ENCODE assay signal across 34 cellular contexts in genomic region chr3:126973814-126974213, GRCh38.
"Had no signal": no experiment of that assay in that cellular context is flagged by ENCODE, and none has a peak within 500 bp of the region (broad histone marks: within the 10 kb centered on the region; RNA-seq: fewer than 3 reads in every experiment).

No MANE protein-coding gene starts in this region.

- H3K27me3 ChIP-seq: MG63 had no signal

- H3K4me3 ChIP-seq: MG63 had no signal

- H3K9ac ChIP-seq: KMS-11 had no signal

- DNase-seq: Karpas-422, Kasumi-1, MG63, MM.1S, MV-4-11, NCI-H1048, NCI-H1092, NCI-H1092 treated with DMSO at 0.1 percent for 48 hours, NCI-H1105, NCI-H1105 treated with DMSO at 0.1 percent for 48 hours, NCI-H1417, NCI-H1417 treated with DMSO at 0.1 percent for 48 hours, NCI-H1436, NCI-H1436 treated with DMSO at 0.1 percent for 48 hours, NCI-H146, NCI-H1694, NCI-H1694 treated with DMSO at 0.1 percent for 48 hours, NCI-H187, NCI-H187 treated with DMSO at 0.1 percent for 48 hours, NCI-H1930, NCI-H2029, NCI-H2029 treated with DMSO at 0.1 percent for 48 hours, NCI-H2081, NCI-H2081 treated with DMSO at 0.1 percent for 48 hours, NCI-H2107, NCI-H2171, NCI-H2171 treated with DMSO at 0.1 percent for 48 hours, NCI-H2227 treated with DMSO at 0.1 percent for 48 hours, NCI-H226, NCI-H345, NCI-H446, NCI-H446 treated with DMSO at 0.1 percent for 48 hours, NCI-H510A had no signal

- H3K27ac ChIP-seq: KMS-11 had no signal

- H3K36me3 ChIP-seq: MG63 had no signal

- H3K4me2 ChIP-seq: KMS-11 had no signal
